Comparison of ENCODE assay signal across 9 cellular contexts in the genomic region with DNA sequence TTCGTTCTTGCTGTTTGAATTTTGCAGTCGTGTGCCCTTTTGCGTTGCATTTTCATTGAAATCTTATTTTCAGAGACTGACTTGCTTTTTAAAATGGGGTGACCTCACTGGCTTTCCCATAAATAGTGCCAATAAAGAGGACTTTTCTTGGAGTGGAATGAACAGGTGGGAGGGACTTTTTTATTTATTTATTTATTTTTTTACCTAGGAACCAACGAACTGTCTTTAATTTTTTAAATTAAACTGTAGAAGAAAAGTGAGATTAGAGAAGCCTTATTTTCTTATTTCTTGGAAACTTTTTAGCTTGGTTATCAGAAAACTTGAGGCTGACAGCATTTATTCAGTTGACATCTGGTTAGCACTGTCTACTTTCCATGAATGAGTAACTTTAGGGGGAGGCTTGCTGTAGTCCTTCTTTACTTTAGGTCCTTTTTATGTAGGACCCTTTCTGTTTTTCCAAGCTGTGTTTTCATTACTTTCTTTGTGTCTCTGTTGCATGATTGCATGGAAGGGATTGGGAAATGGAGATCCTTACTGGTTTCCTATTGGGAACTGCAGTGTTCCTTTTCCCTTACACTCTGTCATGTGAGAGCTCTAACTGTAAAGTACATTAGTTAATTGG. TPM values are rescaled to one million over a fixed set of nuclear protein-coding genes. Genes with fewer than 3 reads are reported as not detected.
DNase-seq lines count a peak whose midpoint lies in the region; ATAC-seq and TF ChIP-seq lines count a peak whose summit lies in the region.
"Had no signal": no experiment of that assay in that cellular context is flagged by ENCODE, and none has a peak within 500 bp of the region (broad histone marks: within the 10 kb centered on the region; RNA-seq: fewer than 3 reads in every experiment).

No MANE protein-coding gene starts in this region.

- no peaks in the 10 kb centered on the region for H3K9me3 Mint-ChIP-seq in activated CD4-positive, alpha-beta T cell treated with anti-CD3 and anti-CD28 coated beads, Interleukin-2, amount 10 ng/mL, durations not matched to agents 24 days and 14 days
- no peaks in the 10 kb centered on the region for H3K9me3 Mint-ChIP-seq in activated naive CD8-positive, alpha-beta T cell (ENCODE audit: low read depth)

- H3K4me1 Mint-ChIP-seq in activated CD4-positive, alpha-beta T cell treated with anti-CD3 and anti-CD28 coated beads, Interleukin-2, amount 10 ng/mL, durations not matched to agents 24 days and 14 days, result peaks cover 31% of the 10 kb centered on the region
- peaks cover 49% of the 10 kb centered on the region for H3K4me1 Mint-ChIP-seq in activated naive CD8-positive, alpha-beta T cell (ENCODE audit: low read depth)

- H3K4me3 Mint-ChIP-seq in activated CD4-positive, alpha-beta T cell treated with anti-CD3 and anti-CD28 coated beads, Interleukin-2, amount 10 ng/mL, durations not matched to agents 24 days and 14 days, result peak overlapping the region; percentile 99
- H3K4me3 Mint-ChIP-seq in activated naive CD8-positive, alpha-beta T cell, result peak overlapping the region; percentile 99

- H3K9me3 ChIP-seq in thoracic aorta, result no peaks in the 10 kb centered on the region

- peak overlapping the region; percentile 82 for H3K27ac ChIP-seq in layer of hippocampus (ENCODE audit: low read depth, low read length)
- H3K27ac ChIP-seq in thoracic aorta, result no peak overlapping the region

- peaks cover 7% of the 10 kb centered on the region for H3K36me3 Mint-ChIP-seq in activated CD4-positive, alpha-beta T cell treated with anti-CD3 and anti-CD28 coated beads, Interleukin-2, amount 10 ng/mL, durations not matched to agents 24 days and 14 days (ENCODE audit: low read depth)
- H3K36me3 Mint-ChIP-seq in activated naive CD8-positive, alpha-beta T cell, result no peaks in the 10 kb centered on the region

- no peak for ATAC-seq in thoracic aorta (ENCODE audit: insufficient number of reproducible peaks, low FRiP score, low read depth)
- no peak for ATAC-seq in GM21737 (IDR thresholded peaks at IDR 0.05; ENCODE audit: unreplicated experiment)
- ATAC-seq in HG03469 (IDR thresholded peaks at IDR 0.05; ENCODE audit: unreplicated experiment), result no peak

- intact Hi-C loops in activated CD4-positive, alpha-beta T cell treated with anti-CD3 and anti-CD28 coated beads, Interleukin-2, amount 10 ng/mL, durations not matched to agents 24 days and 14 days (cut with micrococcal nuclease), result loop anchor here (1.0 to 5.0 kb wide), 3 partner anchors 31 to 812 kb away; partner anchors contain the start of genes FBXL3 and KCTD12

- H3K4me3 ChIP-seq in thoracic aorta, result peak overlapping the region; percentile 78

- no peaks in the 10 kb centered on the region for H3K27me3 ChIP-seq in layer of hippocampus (ENCODE audit: control insufficient read depth, insufficient read depth, low read length)
- H3K27me3 ChIP-seq in thoracic aorta (replicated peaks; ENCODE audit: insufficient read depth), result no peaks in the 10 kb centered on the region

- H3K27ac Mint-ChIP-seq in activated CD4-positive, alpha-beta T cell treated with anti-CD3 and anti-CD28 coated beads, Interleukin-2, amount 10 ng/mL, durations not matched to agents 24 days and 14 days, result peak overlapping the region; percentile 91
- H3K27ac Mint-ChIP-seq in activated naive CD8-positive, alpha-beta T cell, result peak overlapping the region; percentile 92

- H3K36me3 ChIP-seq in thoracic aorta, result no peaks in the 10 kb centered on the region

- peaks cover 11 to 20% of the 10 kb centered on the region in 2 donors for H3K4me1 ChIP-seq in thoracic aorta (ENCODE audit: control insufficient read depth in 1 of 2, low read depth in 2 of 2)

- peaks cover 24% of the 10 kb centered on the region for H3K27me3 Mint-ChIP-seq in activated CD4-positive, alpha-beta T cell treated with anti-CD3 and anti-CD28 coated beads, Interleukin-2, amount 10 ng/mL, durations not matched to agents 24 days and 14 days
- no peaks in the 10 kb centered on the region for H3K27me3 Mint-ChIP-seq in activated naive CD8-positive, alpha-beta T cell

- no peak for DNase-seq in activated CD4-positive, alpha-beta T cell treated with anti-CD3 and anti-CD28 coated beads, Interleukin-2, amount 10 ng/mL, durations not matched to agents 24 days and 14 days
- DNase-seq in activated CD4-positive, alpha-beta T cell treated with anti-CD3 and anti-CD28 coated beads for 48 hours, result no peak
- DNase-seq in thoracic aorta (ENCODE audit: low spot score), result no peak
- no peak for DNase-seq in stimulated activated CD8-positive, alpha-beta memory T cell treated with anti-CD3 and anti-CD28 coated beads, Interleukin-4, amount 100 ng/mL, for 48 hours
- DNase-seq: SHP77 treated with DMSO at 0.1 percent for 48 hours had no signal

- TF ChIP-seq CTCF in thoracic aorta (IDR thresholded peaks at IDR 0.05), result no peak

RNA-seq across cellular contexts. Expression of gene SLAIN1, which starts 1.7 kb away (rescaled TPM):
- total RNA-seq in activated CD4-positive, alpha-beta T cell treated with anti-CD3 and anti-CD28 coated beads, Interleukin-2, amount 10 ng/mL, durations not matched to agents 24 days and 14 days, result 28.7 and 29.1 TPM in 2 replicates
- total RNA-seq in thoracic aorta, result 10 to 100 TPM; 10.5 to 12.9 TPM
